In the genomic region with DNA sequence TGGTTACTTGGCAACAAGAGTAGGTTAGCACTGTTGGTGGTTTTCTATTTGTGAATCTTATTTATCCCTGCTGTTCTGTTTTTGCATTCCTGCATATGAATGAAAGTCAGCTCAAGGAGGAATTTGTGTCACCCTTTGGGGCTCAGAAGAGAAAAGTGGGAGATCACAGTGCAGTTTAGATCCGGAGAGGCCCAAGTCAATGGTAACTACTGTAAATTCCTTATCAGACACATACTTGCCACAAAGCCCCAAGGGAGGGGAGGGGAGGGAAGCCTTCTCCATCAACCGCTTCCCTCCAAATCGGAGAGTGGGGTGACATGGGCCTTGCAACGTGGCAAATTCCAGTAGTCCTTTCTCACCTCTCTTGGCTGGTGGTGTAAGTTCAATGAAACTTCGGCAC, we compare ENCODE assay signal across 1 cellular context.
TF ChIP-seq lines count a peak whose summit lies in the region.

No MANE protein-coding gene starts in this region.

TF ChIP-seq in H1, 55 proteins besides CTCF, POLR2A, EP300 and RAD21:
- TF ChIP-seq POU5F1 (IDR thresholded peaks at IDR 0.05; ENCODE audit: low read depth, low read length), result peak; percentile 98
- no peak for TF ChIP-seq CBX8 (IDR thresholded peaks at IDR 0.05; ENCODE audit: borderline replicate concordance, low read depth, low read length)
- no peak for TF ChIP-seq EGR1 (IDR thresholded peaks at IDR 0.05; ENCODE audit: borderline replicate concordance, low read depth, low read length)
- no peak for TF ChIP-seq RNF2 (IDR thresholded peaks at IDR 0.05; ENCODE audit: borderline replicate concordance, low read depth, low read length, missing control alignments, poor library complexity, severe bottlenecking)
- no peak for TF ChIP-seq CHD1 (IDR thresholded peaks at IDR 0.05; ENCODE audit: low read depth, low read length)
- TF ChIP-seq CTBP2 (IDR thresholded peaks at IDR 0.05; ENCODE audit: borderline replicate concordance, insufficient read depth, insufficient read length, low read length), result peak; percentile 51
- TF ChIP-seq BCL11A (IDR thresholded peaks at IDR 0.05; ENCODE audit: low read depth in 2 of 2, low read length in 2 of 2), result peak; percentile 32 to 76
- no peak for TF ChIP-seq SIRT6 (IDR thresholded peaks at IDR 0.05; ENCODE audit: low read length)
- no peak for TF ChIP-seq CEBPB (IDR thresholded peaks at IDR 0.05; ENCODE audit: low read depth, low read length)
- TF ChIP-seq RFX5 (IDR thresholded peaks at IDR 0.05; ENCODE audit: borderline replicate concordance, low read depth, low read length), result no peak
- no peak for TF ChIP-seq SUZ12 (IDR thresholded peaks at IDR 0.05; ENCODE audit: low read length)
- TF ChIP-seq ZNF274 (IDR thresholded peaks at IDR 0.05; ENCODE audit: borderline replicate concordance, extremely low read depth, low read length), result no peak
- no peak for TF ChIP-seq HDAC6 (IDR thresholded peaks at IDR 0.05; ENCODE audit: low read depth, low read length)
- no peak for TF ChIP-seq BACH1 (IDR thresholded peaks at IDR 0.05; ENCODE audit: low read length)
- no peak for TF ChIP-seq KDM5A (IDR thresholded peaks at IDR 0.05; ENCODE audit: low read length)
- TF ChIP-seq SRF (IDR thresholded peaks at IDR 0.05; ENCODE audit: low read depth, low read length), result no peak
- TF ChIP-seq TCF12 (IDR thresholded peaks at IDR 0.05; ENCODE audit: low read depth, low read length), result peak; percentile 68; the same call in 1 of the 2 replicates
- no peak for TF ChIP-seq JUN (IDR thresholded peaks at IDR 0.05; ENCODE audit: low read depth, low read length)
- no peak for TF ChIP-seq EZH2 (IDR thresholded peaks at IDR 0.05; ENCODE audit: low read depth, low read length, severe bottlenecking)
- peak; percentile 45; the same call in 1 of the 2 replicates for TF ChIP-seq SP4 (IDR thresholded peaks at IDR 0.05; ENCODE audit: low read length)
- peak; percentile 55; the same call in 1 of the 2 replicates for TF ChIP-seq TAF1 (IDR thresholded peaks at IDR 0.05; ENCODE audit: low read depth, low read length)
- TF ChIP-seq ASH2L (IDR thresholded peaks at IDR 0.05; ENCODE audit: low read length), result peak; percentile 52
- peak; percentile 32; the same call in 1 of the 2 replicates for TF ChIP-seq CREB1 (IDR thresholded peaks at IDR 0.05)
- no peak for TF ChIP-seq SIX5 (IDR thresholded peaks at IDR 0.05; ENCODE audit: low read depth, low read length)
- no peak; the same call in 1 of the 2 replicates for TF ChIP-seq POLR2AphosphoS5 (IDR thresholded peaks at IDR 0.05; ENCODE audit: low read depth, low read length)
- TF ChIP-seq, protein P1, sequence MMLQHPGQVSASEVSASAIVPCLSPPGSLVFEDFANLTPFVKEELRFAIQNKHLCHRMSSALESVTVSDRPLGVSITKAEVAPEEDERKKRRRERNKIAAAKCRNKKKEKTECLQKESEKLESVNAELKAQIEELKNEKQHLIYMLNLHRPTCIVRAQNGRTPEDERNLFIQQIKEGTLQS (IDR thresholded peaks at IDR 0.05; ENCODE audit: insufficient read depth, low read depth, low read length), result no peak
- TF ChIP-seq KDM1A (IDR thresholded peaks at IDR 0.05; ENCODE audit: borderline replicate concordance, low read length), result no peak
- TF ChIP-seq HDAC2 (IDR thresholded peaks at IDR 0.05; ENCODE audit: borderline replicate concordance in 1 of 2, low read depth in 2 of 2, low read length in 2 of 2), result peak; percentile 62 to 90; a peak in 2 of 4 replicates
- peak; percentile 58 for TF ChIP-seq NANOG (IDR thresholded peaks at IDR 0.05; ENCODE audit: insufficient read depth, low read depth, low read length, poor library complexity, severe bottlenecking)
- no peak for TF ChIP-seq MAFK (IDR thresholded peaks at IDR 0.05; ENCODE audit: low read depth, low read length)
- no peak for TF ChIP-seq KDM4A (IDR thresholded peaks at IDR 0.05; ENCODE audit: low read depth, low read length, severe bottlenecking)
- no peak for TF ChIP-seq CBX5 (IDR thresholded peaks at IDR 0.05; ENCODE audit: low read depth, low read length)
- TF ChIP-seq TBP (IDR thresholded peaks at IDR 0.05; ENCODE audit: low read depth, low read length), result no peak
- TF ChIP-seq, protein P2, sequence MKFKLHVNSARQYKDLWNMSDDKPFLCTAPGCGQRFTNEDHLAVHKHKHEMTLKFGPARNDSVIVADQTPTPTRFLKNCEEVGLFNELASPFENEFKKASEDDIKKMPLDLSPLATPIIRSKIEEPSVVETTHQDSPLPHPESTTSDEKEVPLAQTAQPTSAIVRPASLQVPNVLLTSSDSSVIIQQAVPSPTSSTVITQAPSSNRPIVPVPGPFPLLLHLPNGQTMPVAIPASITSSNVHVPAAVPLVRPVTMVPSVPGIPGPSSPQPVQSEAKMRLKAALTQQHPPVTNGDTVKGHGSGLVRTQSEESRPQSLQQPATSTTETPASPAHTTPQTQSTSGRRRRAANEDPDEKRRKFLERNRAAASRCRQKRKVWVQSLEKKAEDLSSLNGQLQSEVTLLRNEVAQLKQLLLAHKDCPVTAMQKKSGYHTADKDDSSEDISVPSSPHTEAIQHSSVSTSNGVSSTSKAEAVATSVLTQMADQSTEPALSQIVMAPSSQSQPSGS (IDR thresholded peaks at IDR 0.05; ENCODE audit: low read length), result no peak
- 0 out of 4 replicates have a peak, but pooled peaks have one; percentile 56 to 68 for TF ChIP-seq SIN3A (conservative IDR thresholded peaks at IDR 0.05 in 1 of 2, IDR thresholded peaks at IDR 0.05 in 1 of 2; ENCODE audit: low read depth in 1 of 2, low read length in 2 of 2)
- peak; percentile 90 for TF ChIP-seq SP1 (IDR thresholded peaks at IDR 0.05; ENCODE audit: low read depth, low read length)
- TF ChIP-seq TAF7 (optimal IDR thresholded peaks at IDR 0.05; ENCODE audit: borderline replicate concordance, low read depth, low read length), result no peak
- TF ChIP-seq JUND (IDR thresholded peaks at IDR 0.05; ENCODE audit: low read length), result peak; percentile 34; the same call in 1 of the 2 replicates
- no peak for TF ChIP-seq SAP30 (IDR thresholded peaks at IDR 0.05; ENCODE audit: insufficient read depth, insufficient replicate concordance, low read length)
- peak; percentile 98 for TF ChIP-seq TEAD4 (IDR thresholded peaks at IDR 0.05; ENCODE audit: low read depth, low read length)
- TF ChIP-seq SP2 (IDR thresholded peaks at IDR 0.05; ENCODE audit: low read length), result no peak
- TF ChIP-seq GABPA (IDR thresholded peaks at IDR 0.05; ENCODE audit: borderline replicate concordance, insufficient read depth, low read length), result no peak
- peak; percentile 95 for TF ChIP-seq E2F6 (IDR thresholded peaks at IDR 0.05)
- no peak for TF ChIP-seq NRF1 (IDR thresholded peaks at IDR 0.05; ENCODE audit: low read depth, low read length)
- no peak for TF ChIP-seq FOSL1 (IDR thresholded peaks at IDR 0.05; ENCODE audit: insufficient read depth, low read depth, low read length)
- TF ChIP-seq RXRA (IDR thresholded peaks at IDR 0.05; ENCODE audit: insufficient read depth, low read depth, low read length), result no peak
- TF ChIP-seq CHD7 (IDR thresholded peaks at IDR 0.05; ENCODE audit: insufficient replicate concordance, low read length), result peak; percentile 76
- TF ChIP-seq GTF2F1 (IDR thresholded peaks at IDR 0.05; ENCODE audit: borderline replicate concordance, low read depth, low read length), result no peak
- TF ChIP-seq, protein P3, sequence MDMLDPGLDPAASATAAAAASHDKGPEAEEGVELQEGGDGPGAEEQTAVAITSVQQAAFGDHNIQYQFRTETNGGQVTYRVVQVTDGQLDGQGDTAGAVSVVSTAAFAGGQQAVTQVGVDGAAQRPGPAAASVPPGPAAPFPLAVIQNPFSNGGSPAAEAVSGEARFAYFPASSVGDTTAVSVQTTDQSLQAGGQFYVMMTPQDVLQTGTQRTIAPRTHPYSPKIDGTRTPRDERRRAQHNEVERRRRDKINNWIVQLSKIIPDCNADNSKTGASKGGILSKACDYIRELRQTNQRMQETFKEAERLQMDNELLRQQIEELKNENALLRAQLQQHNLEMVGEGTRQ (IDR thresholded peaks at IDR 0.05; ENCODE audit: low read length), result no peak
- no peak for TF ChIP-seq YY1 (IDR thresholded peaks at IDR 0.05; ENCODE audit: low read depth, low read length)
- TF ChIP-seq BRCA1 (IDR thresholded peaks at IDR 0.05; ENCODE audit: low read depth, low read length), result no peak
- TF ChIP-seq, protein P4, sequence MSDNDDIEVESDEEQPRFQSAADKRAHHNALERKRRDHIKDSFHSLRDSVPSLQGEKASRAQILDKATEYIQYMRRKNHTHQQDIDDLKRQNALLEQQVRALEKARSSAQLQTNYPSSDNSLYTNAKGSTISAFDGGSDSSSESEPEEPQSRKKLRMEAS (IDR thresholded peaks at IDR 0.05), result peak; percentile 87
- no peak for TF ChIP-seq PHF8 (conservative IDR thresholded peaks at IDR 0.05; ENCODE audit: low read depth, low read length)
- peak; percentile 93 for TF ChIP-seq RBBP5 (IDR thresholded peaks at IDR 0.05; ENCODE audit: borderline replicate concordance, low read depth, low read length)
- 0 out of 2 replicates have a peak, but pooled peaks have one; percentile 29 for TF ChIP-seq CHD2 (IDR thresholded peaks at IDR 0.05; ENCODE audit: low read length)
